In the genomic region with DNA sequence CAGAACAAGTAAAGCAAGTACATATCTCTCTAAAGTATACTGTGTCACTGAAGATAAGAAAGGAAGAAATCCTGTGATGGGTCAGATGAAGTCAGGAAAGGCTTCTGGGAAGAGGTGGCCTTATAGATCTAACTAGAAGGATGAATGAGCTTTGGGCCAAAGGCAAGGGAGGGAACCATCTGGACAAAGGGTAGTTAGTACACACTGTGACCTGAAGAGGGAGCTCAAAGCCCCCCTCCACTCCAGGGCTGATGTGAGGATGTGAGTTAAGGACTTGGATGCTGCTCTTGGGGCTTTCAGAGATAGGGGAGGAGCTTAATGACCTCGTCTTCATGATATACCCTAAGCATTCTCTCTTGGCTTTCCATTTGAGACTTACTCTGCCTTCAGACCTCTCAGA, we compare ENCODE assay signal across 1 cellular context.
TF ChIP-seq lines count a peak whose summit lies in the region.

No MANE protein-coding gene starts in this region.

TF ChIP-seq in HCT116, 20 proteins besides CTCF, POLR2A, EP300 and RAD21 (continued from another document):
- TF ChIP-seq, protein P1, sequence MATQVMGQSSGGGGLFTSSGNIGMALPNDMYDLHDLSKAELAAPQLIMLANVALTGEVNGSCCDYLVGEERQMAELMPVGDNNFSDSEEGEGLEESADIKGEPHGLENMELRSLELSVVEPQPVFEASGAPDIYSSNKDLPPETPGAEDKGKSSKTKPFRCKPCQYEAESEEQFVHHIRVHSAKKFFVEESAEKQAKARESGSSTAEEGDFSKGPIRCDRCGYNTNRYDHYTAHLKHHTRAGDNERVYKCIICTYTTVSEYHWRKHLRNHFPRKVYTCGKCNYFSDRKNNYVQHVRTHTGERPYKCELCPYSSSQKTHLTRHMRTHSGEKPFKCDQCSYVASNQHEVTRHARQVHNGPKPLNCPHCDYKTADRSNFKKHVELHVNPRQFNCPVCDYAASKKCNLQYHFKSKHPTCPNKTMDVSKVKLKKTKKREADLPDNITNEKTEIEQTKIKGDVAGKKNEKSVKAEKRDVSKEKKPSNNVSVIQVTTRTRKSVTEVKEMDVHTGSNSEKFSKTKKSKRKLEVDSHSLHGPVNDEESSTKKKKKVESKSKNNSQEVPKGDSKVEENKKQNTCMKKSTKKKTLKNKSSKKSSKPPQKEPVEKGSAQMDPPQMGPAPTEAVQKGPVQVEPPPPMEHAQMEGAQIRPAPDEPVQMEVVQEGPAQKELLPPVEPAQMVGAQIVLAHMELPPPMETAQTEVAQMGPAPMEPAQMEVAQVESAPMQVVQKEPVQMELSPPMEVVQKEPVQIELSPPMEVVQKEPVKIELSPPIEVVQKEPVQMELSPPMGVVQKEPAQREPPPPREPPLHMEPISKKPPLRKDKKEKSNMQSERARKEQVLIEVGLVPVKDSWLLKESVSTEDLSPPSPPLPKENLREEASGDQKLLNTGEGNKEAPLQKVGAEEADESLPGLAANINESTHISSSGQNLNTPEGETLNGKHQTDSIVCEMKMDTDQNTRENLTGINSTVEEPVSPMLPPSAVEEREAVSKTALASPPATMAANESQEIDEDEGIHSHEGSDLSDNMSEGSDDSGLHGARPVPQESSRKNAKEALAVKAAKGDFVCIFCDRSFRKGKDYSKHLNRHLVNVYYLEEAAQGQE (IDR thresholded peaks at IDR 0.05; ENCODE audit: low read depth): no peak
- TF ChIP-seq ZNF274 (IDR thresholded peaks at IDR 0.05; ENCODE audit: low read depth, low read length) (no peak), YY1 (IDR thresholded peaks at IDR 0.05; ENCODE audit: extremely low read depth, insufficient replicate concordance, low read depth, low read length) (no peak), FOSL1 (IDR thresholded peaks at IDR 0.05; ENCODE audit: low read depth) (no peak)
- TF ChIP-seq, protein P2, sequence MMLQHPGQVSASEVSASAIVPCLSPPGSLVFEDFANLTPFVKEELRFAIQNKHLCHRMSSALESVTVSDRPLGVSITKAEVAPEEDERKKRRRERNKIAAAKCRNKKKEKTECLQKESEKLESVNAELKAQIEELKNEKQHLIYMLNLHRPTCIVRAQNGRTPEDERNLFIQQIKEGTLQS (IDR thresholded peaks at IDR 0.05): no peak
